ENCODE assay signal across 1 cellular context in the genomic region with DNA sequence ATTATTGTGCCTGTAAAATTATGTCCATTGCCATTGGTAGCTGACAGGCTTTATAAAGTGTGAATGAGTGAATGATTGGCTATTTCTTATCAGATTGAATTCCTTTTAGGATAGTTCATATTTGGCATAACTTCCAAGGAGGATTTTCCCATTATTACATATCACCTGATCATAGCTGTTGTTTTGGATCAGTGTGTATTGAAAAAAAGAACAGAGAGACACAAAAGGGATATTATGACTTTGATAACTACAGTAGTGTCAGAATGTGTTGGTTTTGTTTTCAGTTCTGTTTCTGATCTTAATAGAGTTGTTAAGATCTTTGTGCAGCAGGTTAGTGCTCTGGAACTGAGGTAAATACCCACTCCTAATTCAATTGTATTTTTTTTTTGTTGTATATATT.
TF ChIP-seq lines count a peak whose summit lies in the region.

No MANE protein-coding gene starts in this region.

TF ChIP-seq in GM23338, 12 proteins besides CTCF, POLR2A, EP300 and RAD21 (continued from another document):
- TF ChIP-seq, protein P1, sequence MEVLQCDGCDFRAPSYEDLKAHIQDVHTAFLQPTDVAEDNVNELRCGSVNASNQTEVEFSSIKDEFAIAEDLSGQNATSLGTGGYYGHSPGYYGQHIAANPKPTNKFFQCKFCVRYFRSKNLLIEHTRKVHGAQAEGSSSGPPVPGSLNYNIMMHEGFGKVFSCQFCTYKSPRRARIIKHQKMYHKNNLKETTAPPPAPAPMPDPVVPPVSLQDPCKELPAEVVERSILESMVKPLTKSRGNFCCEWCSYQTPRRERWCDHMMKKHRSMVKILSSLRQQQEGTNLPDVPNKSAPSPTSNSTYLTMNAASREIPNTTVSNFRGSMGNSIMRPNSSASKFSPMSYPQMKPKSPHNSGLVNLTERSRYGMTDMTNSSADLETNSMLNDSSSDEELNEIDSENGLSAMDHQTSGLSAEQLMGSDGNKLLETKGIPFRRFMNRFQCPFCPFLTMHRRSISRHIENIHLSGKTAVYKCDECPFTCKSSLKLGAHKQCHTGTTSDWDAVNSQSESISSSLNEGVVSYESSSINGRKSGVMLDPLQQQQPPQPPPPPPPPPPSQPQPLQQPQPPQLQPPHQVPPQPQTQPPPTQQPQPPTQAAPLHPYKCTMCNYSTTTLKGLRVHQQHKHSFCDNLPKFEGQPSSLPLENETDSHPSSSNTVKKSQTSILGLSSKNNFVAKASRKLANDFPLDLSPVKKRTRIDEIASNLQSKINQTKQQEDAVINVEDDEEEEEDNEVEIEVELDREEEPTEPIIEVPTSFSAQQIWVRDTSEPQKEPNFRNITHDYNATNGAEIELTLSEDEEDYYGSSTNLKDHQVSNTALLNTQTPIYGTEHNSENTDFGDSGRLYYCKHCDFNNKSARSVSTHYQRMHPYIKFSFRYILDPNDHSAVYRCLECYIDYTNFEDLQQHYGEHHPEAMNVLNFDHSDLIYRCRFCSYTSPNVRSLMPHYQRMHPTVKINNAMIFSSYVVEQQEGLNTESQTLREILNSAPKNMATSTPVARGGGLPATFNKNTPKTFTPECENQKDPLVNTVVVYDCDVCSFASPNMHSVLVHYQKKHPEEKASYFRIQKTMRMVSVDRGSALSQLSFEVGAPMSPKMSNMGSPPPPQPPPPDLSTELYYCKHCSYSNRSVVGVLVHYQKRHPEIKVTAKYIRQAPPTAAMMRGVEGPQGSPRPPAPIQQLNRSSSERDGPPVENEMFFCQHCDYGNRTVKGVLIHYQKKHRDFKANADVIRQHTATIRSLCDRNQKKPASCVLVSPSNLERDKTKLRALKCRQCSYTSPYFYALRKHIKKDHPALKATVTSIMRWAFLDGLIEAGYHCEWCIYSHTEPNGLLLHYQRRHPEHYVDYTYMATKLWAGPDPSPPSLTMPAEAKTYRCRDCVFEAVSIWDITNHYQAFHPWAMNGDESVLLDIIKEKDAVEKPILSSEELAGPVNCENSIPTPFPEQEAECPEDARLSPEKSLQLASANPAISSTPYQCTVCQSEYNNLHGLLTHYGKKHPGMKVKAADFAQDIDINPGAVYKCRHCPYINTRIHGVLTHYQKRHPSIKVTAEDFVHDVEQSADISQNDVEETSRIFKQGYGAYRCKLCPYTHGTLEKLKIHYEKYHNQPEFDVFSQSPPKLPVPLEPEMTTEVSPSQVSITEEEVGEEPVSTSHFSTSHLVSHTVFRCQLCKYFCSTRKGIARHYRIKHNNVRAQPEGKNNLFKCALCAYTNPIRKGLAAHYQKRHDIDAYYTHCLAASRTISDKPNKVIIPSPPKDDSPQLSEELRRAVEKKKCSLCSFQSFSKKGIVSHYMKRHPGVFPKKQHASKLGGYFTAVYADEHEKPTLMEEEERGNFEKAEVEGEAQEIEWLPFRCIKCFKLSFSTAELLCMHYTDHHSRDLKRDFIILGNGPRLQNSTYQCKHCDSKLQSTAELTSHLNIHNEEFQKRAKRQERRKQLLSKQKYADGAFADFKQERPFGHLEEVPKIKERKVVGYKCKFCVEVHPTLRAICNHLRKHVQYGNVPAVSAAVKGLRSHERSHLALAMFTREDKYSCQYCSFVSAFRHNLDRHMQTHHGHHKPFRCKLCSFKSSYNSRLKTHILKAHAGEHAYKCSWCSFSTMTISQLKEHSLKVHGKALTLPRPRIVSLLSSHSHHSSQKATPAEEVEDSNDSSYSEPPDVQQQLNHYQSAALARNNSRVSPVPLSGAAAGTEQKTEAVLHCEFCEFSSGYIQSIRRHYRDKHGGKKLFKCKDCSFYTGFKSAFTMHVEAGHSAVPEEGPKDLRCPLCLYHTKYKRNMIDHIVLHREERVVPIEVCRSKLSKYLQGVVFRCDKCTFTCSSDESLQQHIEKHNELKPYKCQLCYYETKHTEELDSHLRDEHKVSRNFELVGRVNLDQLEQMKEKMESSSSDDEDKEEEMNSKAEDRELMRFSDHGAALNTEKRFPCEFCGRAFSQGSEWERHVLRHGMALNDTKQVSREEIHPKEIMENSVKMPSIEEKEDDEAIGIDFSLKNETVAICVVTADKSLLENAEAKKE (CRISPR knock-in tag; IDR thresholded peaks at IDR 0.05): no peak
TF ChIP-seq in GM23338: peak in this region for 0.
